12 cellular contexts compared by ENCODE assay signal in the genomic region with DNA sequence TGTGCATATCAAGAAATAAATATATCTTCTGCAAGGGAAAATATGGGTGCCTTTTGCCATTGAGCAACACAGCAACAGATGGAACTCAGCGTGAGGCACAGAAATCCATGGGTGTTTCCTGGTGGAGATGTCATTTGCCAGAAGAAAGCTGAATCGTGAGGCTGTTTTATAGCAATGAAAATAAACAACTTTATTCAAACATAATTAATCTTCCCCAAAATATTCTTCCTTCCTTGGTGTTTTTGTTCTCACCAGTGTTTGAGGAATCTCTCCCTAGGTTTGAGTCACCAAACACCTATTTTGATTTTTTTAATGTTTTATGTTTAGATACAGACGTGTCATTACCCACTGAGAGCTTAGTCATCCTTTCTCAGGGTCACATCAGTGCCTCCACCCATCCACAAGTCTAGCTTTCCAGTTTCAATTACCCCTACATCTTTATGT.
DNase-seq lines count a peak whose midpoint lies in the region; ATAC-seq, FAIRE-seq and TF ChIP-seq lines count a peak whose summit lies in the region.
"Had no signal": no experiment of that assay in that cellular context is flagged by ENCODE, and none has a peak within 500 bp of the region (broad histone marks: within the 10 kb centered on the region; RNA-seq: fewer than 3 reads in every experiment).

No MANE protein-coding gene starts in this region.

- H3K36me3 Mint-ChIP-seq in activated T-helper 2 cell treated with anti-CD3 and anti-CD28 coated beads, Interferon-gamma antibody, Interleukin-2, Interleukin-4, amounts not matched to agents 10 μg/mL and 5 μg/mL and 100 μg/mL, durations not matched to agents 14 hours and 24 hours and 36 hours (ENCODE audit: low read depth) = no peaks in the 10 kb centered on the region
- H3K36me3 Mint-ChIP-seq: memory B cell had no signal

- no peaks in the 10 kb centered on the region for H3K27me3 ChIP-seq in keratinocyte (ENCODE audit: control insufficient read depth, extremely low read depth, insufficient read depth, low read length)
- H3K27me3 ChIP-seq: esophagus muscularis mucosa had no signal

- H2AFZ ChIP-seq in keratinocyte (ENCODE audit: control insufficient read depth, low read length) = no peak overlapping the region

- ATAC-seq in HG03342 (IDR thresholded peaks at IDR 0.05; ENCODE audit: unreplicated experiment) (no peak), GM21515 (IDR thresholded peaks at IDR 0.05; ENCODE audit: unreplicated experiment) (no peak)

- no peak overlapping the region for H3K4me3 ChIP-seq in keratinocyte (ENCODE audit: control insufficient read depth in 2 of 3, extremely low read depth in 1 of 3, insufficient read depth in 2 of 3, low read depth in 1 of 3, low read length in 3 of 3)
- H3K4me3 ChIP-seq: esophagus muscularis mucosa had no signal

- H3K4me2 ChIP-seq in keratinocyte (ENCODE audit: control insufficient read depth, extremely low read depth, insufficient read depth, low read depth, low read length) = peak overlapping the region; percentile 23

- H3K27me3 Mint-ChIP-seq in activated T-helper 2 cell treated with anti-CD3 and anti-CD28 coated beads, Interferon-gamma antibody, Interleukin-2, Interleukin-4, amounts not matched to agents 10 μg/mL and 5 μg/mL and 100 μg/mL, durations not matched to agents 14 hours and 24 hours and 36 hours (ENCODE audit: low read depth) = no peaks in the 10 kb centered on the region
- H3K27me3 Mint-ChIP-seq: memory B cell had no signal

- dilution Hi-C loops in keratinocyte (cut with MboI; ENCODE audit: extremely low pct_ligation_motif_present, low sequenced_read_pairs) = no loop called here

- no peaks in the 10 kb centered on the region for H3K79me2 ChIP-seq in keratinocyte (ENCODE audit: control insufficient read depth, insufficient read depth, low read length)

- H3K4me1 Mint-ChIP-seq in activated T-helper 2 cell treated with anti-CD3 and anti-CD28 coated beads, Interferon-gamma antibody, Interleukin-2, Interleukin-4, amounts not matched to agents 10 μg/mL and 5 μg/mL and 100 μg/mL, durations not matched to agents 14 hours and 24 hours and 36 hours (ENCODE audit: low read depth) = no peaks in the 10 kb centered on the region
- H3K4me1 Mint-ChIP-seq: memory B cell had no signal

- H3K36me3 ChIP-seq in keratinocyte (ENCODE audit: control insufficient read depth in 2 of 2, extremely low read depth in 1 of 2, insufficient read depth in 2 of 2, low read length in 2 of 2) = no peaks in the 10 kb centered on the region
- H3K36me3 ChIP-seq: esophagus muscularis mucosa had no signal

- no peaks in the 10 kb centered on the region for H4K20me1 ChIP-seq in keratinocyte (ENCODE audit: control insufficient read depth, extremely low read depth, insufficient read depth, low read length)

- peaks cover 16% of the 10 kb centered on the region for H3K4me1 ChIP-seq in keratinocyte (ENCODE audit: control insufficient read depth, extremely low read depth, insufficient read depth, low read length)

- no peak overlapping the region for H3K4me3 Mint-ChIP-seq in activated T-helper 2 cell treated with anti-CD3 and anti-CD28 coated beads, Interferon-gamma antibody, Interleukin-2, Interleukin-4, amounts not matched to agents 10 μg/mL and 5 μg/mL and 100 μg/mL, durations not matched to agents 14 hours and 24 hours and 36 hours (ENCODE audit: low read depth)
- H3K4me3 Mint-ChIP-seq: memory B cell had no signal

- no peaks in the 10 kb centered on the region for H3K9me3 ChIP-seq in keratinocyte (ENCODE audit: control insufficient read depth, low read depth, low read length)
- H3K9me3 ChIP-seq: esophagus muscularis mucosa had no signal

- no peaks in the 10 kb centered on the region for H3K9me1 ChIP-seq in keratinocyte (ENCODE audit: control insufficient read depth, extremely low read depth, insufficient read depth, low read length)

- H3K9ac ChIP-seq in keratinocyte (ENCODE audit: control insufficient read depth, extremely low read depth, insufficient read depth, low read length) = peak overlapping the region; percentile 7

- DNase-seq in AG08395 (ENCODE audit: low spot score) (peak; percentile 54), HS-5 (ENCODE audit: low read depth) (peak; percentile 31), amniotic epithelial cell (ENCODE audit: low read depth) (peak; percentile 62), keratinocyte (ENCODE audit: low read depth, low spot score) (no peak), UCSD-AML1 (lab: John Stamatoyannopoulos, UW; ENCODE audit: unreplicated experiment) (no peak)
- no peak for DNase-seq in activated T-helper 2 cell treated with anti-CD3 and anti-CD28 coated beads, Interferon-gamma antibody, Interleukin-2, Interleukin-4, amounts not matched to agents 10 μg/mL and 5 μg/mL and 100 μg/mL, durations not matched to agents 14 hours and 24 hours and 36 hours (ENCODE audit: low spot score)
- DNase-seq: T-helper 2 cell had no signal

- TF ChIP-seq CTCF in keratinocyte (optimal IDR thresholded peaks at IDR 0.05 in 1 of 3, IDR thresholded peaks at IDR 0.05 in 1 of 3, conservative IDR thresholded peaks at IDR 0.05 in 1 of 3; ENCODE audit: extremely low read depth in 1 of 3, insufficient read depth in 2 of 3, low read length in 3 of 3) = no peak

- peak overlapping the region; percentile 3 for H3K27ac ChIP-seq in keratinocyte (ENCODE audit: control insufficient read depth, insufficient read depth, low read length)

- no peaks in the 10 kb centered on the region for H3K9me3 Mint-ChIP-seq in activated T-helper 2 cell treated with anti-CD3 and anti-CD28 coated beads, Interferon-gamma antibody, Interleukin-2, Interleukin-4, amounts not matched to agents 10 μg/mL and 5 μg/mL and 100 μg/mL, durations not matched to agents 14 hours and 24 hours and 36 hours

- intact Hi-C loops in activated T-helper 2 cell treated with anti-CD3 and anti-CD28 coated beads, Interferon-gamma antibody, Interleukin-2, Interleukin-4, amounts not matched to agents 10 μg/mL and 5 μg/mL and 100 μg/mL, durations not matched to agents 14 hours and 24 hours and 36 hours (cut with micrococcal nuclease) = no loop called here

- no peak overlapping the region for H3K27ac Mint-ChIP-seq in activated T-helper 2 cell treated with anti-CD3 and anti-CD28 coated beads, Interferon-gamma antibody, Interleukin-2, Interleukin-4, amounts not matched to agents 10 μg/mL and 5 μg/mL and 100 μg/mL, durations not matched to agents 14 hours and 24 hours and 36 hours
- H3K27ac Mint-ChIP-seq: memory B cell had no signal

- peak; percentile 67 for FAIRE-seq in keratinocyte (lab: Jason Lieb, UNC)
- FAIRE-seq: D721Med had no signal

Comparison
In these comparisons a context has a peak if more than half of its experiments do, and no peak if none do; other contexts are left out.
1. DNase-seq: peak in AG08395 (single experiment), HS-5 (single experiment) and amniotic epithelial cell (single experiment); none in keratinocyte (single experiment), UCSD-AML1 (single experiment) and activated T-helper 2 cell treated with anti-CD3 and anti-CD28 coated beads, Interferon-gamma antibody, Interleukin-2, Interleukin-4, amounts not matched to agents 10 μg/mL and 5 μg/mL and 100 μg/mL, durations not matched to agents 14 hours and 24 hours and 36 hours (single experiment).